ENCODE assay signal across 16 cellular contexts in genomic region chrX:72111011-72111708, GRCh38. TPM values are rescaled to one million over a fixed set of nuclear protein-coding genes. Genes with fewer than 3 reads are reported as not detected.
DNase-seq lines count a peak whose midpoint lies in the region; ATAC-seq and TF ChIP-seq lines count a peak whose summit lies in the region.
"Had no signal": no experiment of that assay in that cellular context is flagged by ENCODE, and none has a peak within 500 bp of the region (broad histone marks: within the 10 kb centered on the region; RNA-seq: fewer than 3 reads in every experiment).

No MANE protein-coding gene starts in this region.

- H3K4me1 ChIP-seq in osteoblast (ENCODE audit: insufficient read depth, low read length), result no peaks in the 10 kb centered on the region

- H3K4me2 ChIP-seq in osteoblast (ENCODE audit: insufficient read depth, low read length), result no peak overlapping the region

- H3K4me3 Mint-ChIP-seq in CD14-positive monocyte, result no peak overlapping the region

- TF ChIP-seq CTCF in CD14-positive monocyte (IDR thresholded peaks at IDR 0.05), result no peak
- TF ChIP-seq CTCF in coronary artery (IDR thresholded peaks at IDR 0.05), result no peak
- no peak for TF ChIP-seq CTCF in osteoblast (IDR thresholded peaks at IDR 0.05; ENCODE audit: extremely low read depth, low read depth, low read length)

- H3K4me3 ChIP-seq in coronary artery (no peak overlapping the region), osteoblast (ENCODE audit: insufficient read depth, low read length) (no peak overlapping the region)
- H3K4me3 ChIP-seq: HAP-1 had no signal

- peak overlapping the region; percentile 50 to 98 (median 56) for H3K27ac Mint-ChIP-seq in CD14-positive monocyte
- H3K27ac Mint-ChIP-seq: IgD-negative memory B cell had no signal

- no peaks in the 10 kb centered on the region for H3K79me2 ChIP-seq in osteoblast (ENCODE audit: insufficient read depth, low read length)

- intact Hi-C loops in CD14-positive monocyte (cut with micrococcal nuclease), result no loop called here

- no peaks in the 10 kb centered on the region for H3K36me3 ChIP-seq in osteoblast (ENCODE audit: insufficient read depth, low read length)
- H3K36me3 ChIP-seq: HAP-1 had no signal

- peaks cover 0 to 27% (median 0%) of the 10 kb centered on the region in 3 donors for H3K27me3 Mint-ChIP-seq in CD14-positive monocyte (ENCODE audit: low read depth in 3 of 3)
- H3K27me3 Mint-ChIP-seq: CD4-positive, alpha-beta memory T cell had no signal

- H3K36me3 Mint-ChIP-seq in CD14-positive monocyte, result peaks cover 25 to 33% of the 10 kb centered on the region in 2 donors
- H3K36me3 Mint-ChIP-seq: IgD-negative memory B cell had no signal

- no peak overlapping the region for H2AFZ ChIP-seq in osteoblast (ENCODE audit: low read length)

- DNase-seq in CD14-positive monocyte (ENCODE audit: low spot score), result no peak
- peak; percentile 36 for DNase-seq in HT1080 (ENCODE audit: low read depth)
- peak; percentile 54 for DNase-seq in coronary artery (ENCODE audit: low spot score)
- DNase-seq in osteoblast (ENCODE audit: insufficient read length, low spot score, missing footprints), result peak; percentile 25
- no peak for DNase-seq in NCI-H1417 (lab: John Stamatoyannopoulos, UW)
- no peak for DNase-seq in stimulated activated CD4-positive, alpha-beta T cell treated with anti-CD3 and anti-CD28 coated beads, Interleukin-15, amount 100 ng/mL, for 24 hours
- DNase-seq: AML-193; CD4-positive, alpha-beta memory T cell; DMS79 treated with DMSO at 0.1 percent for 48 hours; GF-D8; KG1 had no signal

- H3K9me3 Mint-ChIP-seq in CD14-positive monocyte, result peaks cover 0 to 12% (median 0%) of the 10 kb centered on the region in 7 donors
- H3K9me3 Mint-ChIP-seq: CD4-positive, alpha-beta memory T cell; IgD-negative memory B cell had no signal

- peaks cover 72% of the 10 kb centered on the region for H3K4me1 Mint-ChIP-seq in CD14-positive monocyte

- no peak for ATAC-seq in GM19395 (IDR thresholded peaks at IDR 0.05; ENCODE audit: unreplicated experiment)
- ATAC-seq: HepG2 had no signal

- H3K27ac ChIP-seq in coronary artery (no peak overlapping the region), osteoblast (ENCODE audit: low read depth, low read length) (no peak overlapping the region)
- H3K27ac ChIP-seq: C4-2B had no signal

- H3K27me3 ChIP-seq in osteoblast (ENCODE audit: insufficient read depth, low read length), result peaks cover 31% of the 10 kb centered on the region

- no peaks in the 10 kb centered on the region for H3K9me3 ChIP-seq in osteoblast (ENCODE audit: low read depth, low read length)
- H3K9me3 ChIP-seq: HAP-1 had no signal

- H4K20me1 ChIP-seq in osteoblast (ENCODE audit: insufficient read depth, low read length), result peaks cover 2% of the 10 kb centered on the region

RNA-seq across cellular contexts. Expression of gene RTL5, which starts 20.6 kb away (rescaled TPM):
- polyA plus RNA-seq in CD14-positive monocyte, result under 1 TPM; 0.24 to 0.59 TPM
- not detected in 2 replicates for total RNA-seq in HT1080 (2014; rRNA removed; shearing (Covaris generic))
- polyA plus RNA-seq in HT1080 (2015; cell fraction: cytosol; rRNA removed), result 0.10 TPM in 1 of 2 replicates, not detected in the other
- 0.05 and 0.24 TPM in 2 replicates for polyA plus RNA-seq in HT1080 (2015; cell fraction: nucleus; rRNA removed)
- 2.1 and 2.2 TPM in 2 replicates for total RNA-seq in osteoblast
- total RNA-seq: HepG2 had no signal
- polyA plus RNA-seq: HepG2, IgD-negative memory B cell had no signal

Comparison
In these comparisons a context has a peak if more than half of its experiments do, and no peak if none do; other contexts are left out.
1. DNase-seq: peak in HT1080 (single experiment), coronary artery (single experiment) and osteoblast (single experiment); none in CD14-positive monocyte (single experiment), NCI-H1417 (0 of 3) and stimulated activated CD4-positive, alpha-beta T cell treated with anti-CD3 and anti-CD28 coated beads, Interleukin-15, amount 100 ng/mL, for 24 hours (single experiment).